1 cellular context compared by ENCODE assay signal in the genomic region with DNA sequence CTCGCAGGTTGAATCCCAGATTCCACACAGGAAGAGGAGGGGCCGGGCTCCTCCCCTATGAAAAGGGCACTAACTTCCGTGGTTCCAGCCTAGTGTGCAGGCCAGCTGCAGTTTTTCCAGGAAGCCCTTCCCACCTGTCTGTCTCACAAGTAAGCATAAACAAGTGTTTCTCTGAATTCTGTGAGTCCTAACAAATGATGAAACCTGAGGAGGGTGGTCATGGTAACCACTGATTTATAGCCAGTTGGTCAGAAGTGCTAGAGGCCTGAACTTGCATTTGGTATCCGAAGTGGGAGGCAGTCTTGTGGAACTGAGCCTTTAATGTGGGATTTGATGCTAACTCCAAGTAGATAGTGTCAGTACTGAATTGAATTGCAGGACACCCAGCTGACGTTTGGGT.
TF ChIP-seq lines count a peak whose summit lies in the region.

No MANE protein-coding gene starts in this region.

TF ChIP-seq in SK-N-SH, 30 proteins besides CTCF, POLR2A, EP300 and RAD21 (continued from another document):
- TF ChIP-seq SIN3A (IDR thresholded peaks at IDR 0.05; ENCODE audit: borderline replicate concordance, low read depth, low read length) (no peak), RXRA (IDR thresholded peaks at IDR 0.05; ENCODE audit: borderline replicate concordance, low read depth) (no peak)
